23 cellular contexts compared by ENCODE assay signal in genomic region chr6:46000905-46001304, GRCh38. TPM values are rescaled to one million over a fixed set of nuclear protein-coding genes. Genes with fewer than 3 reads are reported as not detected.
DNase-seq lines count a peak whose midpoint lies in the region; ATAC-seq, FAIRE-seq and TF ChIP-seq lines count a peak whose summit lies in the region.
"Had no signal": no experiment of that assay in that cellular context is flagged by ENCODE, and none has a peak within 500 bp of the region (broad histone marks: within the 10 kb centered on the region; RNA-seq: fewer than 3 reads in every experiment).

No MANE protein-coding gene starts in this region.

- H3K9ac ChIP-seq in K562 (ENCODE audit: insufficient read depth in 1 of 2, low read depth in 2 of 2, low read length in 2 of 2) (no peak overlapping the region), skeletal muscle tissue (ENCODE audit: low read depth in 1 of 3, low read length in 3 of 3) (no peak overlapping the region)

- H3K9me1 ChIP-seq in K562 (ENCODE audit: control insufficient read depth, insufficient read depth, low read length) = no peaks in the 10 kb centered on the region

- no peak for TF ChIP-seq EP300 in K562 (IDR thresholded peaks at IDR 0.05; ENCODE audit: low read length)

- H2AFZ ChIP-seq in K562 (ENCODE audit: low read depth, low read length) = no peak overlapping the region

- no peak for TF ChIP-seq RAD21 in K562 (CRISPR knock-in tag; conservative IDR thresholded peaks at IDR 0.05 in 1 of 2, IDR thresholded peaks at IDR 0.05 in 1 of 2)

- no peaks in the 10 kb centered on the region for H3K4me1 ChIP-seq in K562 (replicated peaks in 1 of 2; ENCODE audit: control insufficient read depth in 2 of 2, insufficient read depth in 2 of 2, low read length in 2 of 2)
- H3K4me1 ChIP-seq in heart right ventricle = peaks cover 11 to 80% (median 65%) of the 10 kb centered on the region in 9 donors
- no peaks in the 10 kb centered on the region for H3K4me1 ChIP-seq in left lung
- H3K4me1 ChIP-seq in skeletal muscle tissue (ENCODE audit: control insufficient read depth in 3 of 3, insufficient read depth in 3 of 3, low read length in 3 of 3) = peaks cover 36 to 66% (median 58%) of the 10 kb centered on the region in 3 donors
- H3K4me1 ChIP-seq: HAP-1 had no signal

- H3K79me2 ChIP-seq in K562 (ENCODE audit: control insufficient read depth, insufficient read depth, low read length) = no peaks in the 10 kb centered on the region

- POLR2A ChIA-PET in K562 (lab: Yijun Ruan, JAX) = no interaction called here

- H3K27me3 ChIP-seq in K562 (ENCODE audit: control insufficient read depth in 2 of 2, insufficient read depth in 2 of 2, low read length in 2 of 2) (no peaks in the 10 kb centered on the region), heart right ventricle (no peaks in the 10 kb centered on the region), left lung (no peaks in the 10 kb centered on the region), skeletal muscle tissue (ENCODE audit: control insufficient read depth in 3 of 3, insufficient read depth in 3 of 3, low read length in 3 of 3) (no peaks in the 10 kb centered on the region)

- in situ Hi-C loops in K562 (cut with MboI) = no loop called here

- CTCF ChIA-PET in K562 (lab: Yijun Ruan, JAX; ENCODE audit: low intra/inter-chr PET ratio) = no interaction called here

- H3K36me3 ChIP-seq in K562 (ENCODE audit: control insufficient read depth, insufficient read depth, low read length) (no peaks in the 10 kb centered on the region), heart right ventricle (peaks cover 0 to 23% (median 0%) of the 10 kb centered on the region in 9 donors), left lung (no peaks in the 10 kb centered on the region), skeletal muscle tissue (ENCODE audit: control insufficient read depth in 3 of 3, insufficient read depth in 3 of 3, low read length in 3 of 3) (peaks cover 2 to 15% (median 3%) of the 10 kb centered on the region in 3 donors)
- H3K36me3 ChIP-seq: HAP-1 had no signal

- no peaks in the 10 kb centered on the region for H3K9me3 ChIP-seq in K562 (replicated peaks; ENCODE audit: control insufficient read depth, insufficient read depth, low read depth, low read length)
- no peaks in the 10 kb centered on the region for H3K9me3 ChIP-seq in heart right ventricle
- no peaks in the 10 kb centered on the region for H3K9me3 ChIP-seq in left lung
- no peaks in the 10 kb centered on the region for H3K9me3 ChIP-seq in skeletal muscle tissue (ENCODE audit: control insufficient read depth in 3 of 3, low read length in 3 of 3)
- H3K9me3 ChIP-seq: HAP-1 had no signal

- WGBS in K562 (ENCODE audit: insufficient coverage, low coverage, missing lambda C conversion rate) = 0% methylated on average over 1 of the region's 1 CpG
- WGBS in heart right ventricle, 2 donors = 15 to 48% methylated on average over 1 of the region's 1 CpG

- H3K4me2 ChIP-seq in K562 (ENCODE audit: insufficient read depth, low read length) = no peak overlapping the region

- no peak for DNase-seq in K562 (ENCODE audit: extremely low read depth in 1 of 4, low spot score in 3 of 4)
- DNase-seq in heart right ventricle = no peak
- DNase-seq in left lung = no peak
- DNase-seq in NCI-H774 (lab: John Stamatoyannopoulos, UW) = no peak
- DNase-seq in midbrain (lab: John Stamatoyannopoulos, UW) = no peak
- DNase-seq in stimulated activated naive CD4-positive, alpha-beta T cell (lab: John Stamatoyannopoulos, UW) = no peak
- DNase-seq in H54 (ENCODE audit: insufficient read length, low spot score) = no peak
- DNase-seq: CD4-positive, CD25-positive, alpha-beta regulatory T cell; KBM-7; MM.1S; NCI-H1048; NCI-H1417 treated with DMSO at 0.1 percent for 48 hours; NCI-H187; NCI-H748 treated with DMSO at 0.1 percent for 48 hours; SHP77 had no signal

- no TSS peak for BruUV-seq in K562 (replicated peaks; lab: Mats Ljungman, UMichigan)

- no peak for TF ChIP-seq POLR2A in K562 (conservative IDR thresholded peaks at IDR 0.05)
- TF ChIP-seq POLR2A in H54 (IDR thresholded peaks at IDR 0.05; ENCODE audit: low read depth, low read length) = no peak

- peaks cover 5% of the 10 kb centered on the region; the same call in 1 of the 2 replicates for H4K20me1 ChIP-seq in K562 (replicated peaks; ENCODE audit: control insufficient read depth, insufficient read depth, low read length)

- no peak for ATAC-seq in K562
- peak; percentile 26 to 77 (median 64) for ATAC-seq in heart right ventricle
- peak; percentile 51 for ATAC-seq in left lung
- ATAC-seq: HepG2 had no signal

- intact Hi-C loops in K562 (cut with micrococcal nuclease) = no loop called here
- intact Hi-C loops in heart right ventricle (cut with DNase I) = no loop called here
- intact Hi-C loops in left lung (cut with DNase I) = no loop called here

- H3K4me3 ChIP-seq in K562 (no peak overlapping the region), heart right ventricle (no peak overlapping the region), left lung (no peak overlapping the region), skeletal muscle tissue (ENCODE audit: low read length in 3 of 3) (peak overlapping the region in 1 of 3 donors; percentile 9)
- H3K4me3 ChIP-seq: HAP-1 had no signal

- no peak overlapping the region for H3K27ac ChIP-seq in K562 (ENCODE audit: extremely low read depth, low read depth, low read length)
- peak overlapping the region in 8 of 10 donors; percentile 36 to 87 (median 67) for H3K27ac ChIP-seq in heart right ventricle
- H3K27ac ChIP-seq in left lung = no peak overlapping the region
- peak overlapping the region; percentile 47 for H3K27ac ChIP-seq in skeletal muscle tissue (ENCODE audit: low read depth, low read length)
- H3K27ac ChIP-seq: HL-60 had no signal

- FAIRE-seq in K562 (lab: Jason Lieb, UNC) (no peak), H54 (lab: Jason Lieb, UNC) (no peak)
- FAIRE-seq: GM19239, HepG2 had no signal

- no peak for TF ChIP-seq CTCF in K562 (IDR thresholded peaks at IDR 0.05 in 2 of 3, conservative IDR thresholded peaks at IDR 0.05 in 1 of 3; ENCODE audit: insufficient read depth in 2 of 3, low read depth in 1 of 3, low read length in 3 of 3)
- no peak for TF ChIP-seq CTCF in heart right ventricle (IDR thresholded peaks at IDR 0.05)
- no peak for TF ChIP-seq CTCF in left lung (IDR thresholded peaks at IDR 0.05)

TF ChIP-seq in K562, 482 proteins besides CTCF, POLR2A, EP300 and RAD21 (continues in another document):
- no peak for TF ChIP-seq ZSCAN29 (IDR thresholded peaks at IDR 0.05)
- TF ChIP-seq ARID1B (IDR thresholded peaks at IDR 0.05) = 0 out of 2 replicates have a peak, but pooled peaks have one; percentile 12

RNA-seq across cellular contexts. Expression of gene CLIC5, which starts 14.8 kb away (rescaled TPM):
- 0.28 TPM in 1 of 2 replicates, not detected in the other for total RNA-seq in K562 (2011; cell fraction: chromatin; rRNA removed; ENCODE audit: low replicate concordance)
- total RNA-seq in K562 (2011; cell fraction: nucleolus; rRNA removed) = not detected in 2 replicates
- not detected in 2 replicates for total RNA-seq in K562 (2011; cell fraction: nucleoplasm; rRNA removed)
- total RNA-seq in K562 (2014; rRNA removed) = not detected in 2 replicates
- not detected in 2 replicates for total RNA-seq in K562 (2014; rRNA removed; fragmentation: Illumina TruSeq; extraction: Trizol)
- not detected in 2 replicates for total RNA-seq in K562 (2015; rRNA removed; fragmentation: Illumina TruSeq; extraction: Trizol)
- total RNA-seq in K562 (2021) = 0.04 and 0.31 TPM in 2 replicates
- polyA plus RNA-seq in K562 (2011; rRNA removed) = not detected in 2 replicates
- polyA plus RNA-seq in K562 (2011; cell fraction: cytosol; rRNA removed) = not detected in 2 replicates
- polyA plus RNA-seq in K562 (2011; cell fraction: nucleus; rRNA removed) = not detected in 2 replicates
- not detected in 2 replicates for polyA plus RNA-seq in K562 (2012)
- polyA plus RNA-seq in K562 (2014; fragmentation: Illumina TruSeq; extraction: Trizol) = not detected in 2 replicates
- polyA plus RNA-seq in K562 (2014; fragmentation: Nextera tagmentation; extraction: Ambion mirVana) = not detected
- polyA plus RNA-seq in K562 (2014; rRNA removed) = not detected in 2 replicates
- polyA minus RNA-seq in K562 (2011; rRNA and poly(A)+ RNA removed) = not detected in 2 replicates
- not detected in 2 replicates for polyA minus RNA-seq in K562 (2011; cell fraction: cytosol; rRNA and poly(A)+ RNA removed)
- polyA minus RNA-seq in K562 (2011; cell fraction: nucleus; rRNA and poly(A)+ RNA removed) = not detected in 2 replicates
- total RNA-seq in heart right ventricle = 100 to 1,000 TPM; 263 to 372 (median 332) TPM
- polyA plus RNA-seq in heart right ventricle = 10 to 100 TPM; 28.1 to 53.6 TPM
- 100 to 1,000 TPM in 1 of 2 donors, 10 to 100 TPM in 1; 44.3 to 179 TPM for total RNA-seq in left lung
- 7.8 TPM for total RNA-seq in skeletal muscle tissue
- total RNA-seq: A673, HepG2, NCI-H460 had no signal
- polyA plus RNA-seq: BJ, HepG2 had no signal

Comparison
In these comparisons a context has a peak if more than half of its experiments do, and no peak if none do; other contexts are left out.
1. H3K27ac ChIP-seq: peak in heart right ventricle (8 of 10) and skeletal muscle tissue (single experiment); none in K562 (single experiment) and left lung (0 of 2).